9 cellular contexts compared by ENCODE assay signal in genomic region chr1:231395051-231395995, GRCh38. TPM values are rescaled to one million over a fixed set of nuclear protein-coding genes. Genes with fewer than 3 reads are reported as not detected.
DNase-seq lines count a peak whose midpoint lies in the region; ATAC-seq and TF ChIP-seq lines count a peak whose summit lies in the region.
"Had no signal": no experiment of that assay in that cellular context is flagged by ENCODE, and none has a peak within 500 bp of the region (broad histone marks: within the 10 kb centered on the region; RNA-seq: fewer than 3 reads in every experiment).

No MANE protein-coding gene starts in this region.

- no peak for TF ChIP-seq POLR2A in esophagus muscularis mucosa (IDR thresholded peaks at IDR 0.05; ENCODE audit: low read depth)

- H3K27me3 ChIP-seq in BLaER1 treated with 17β-estradiol and CSF1 and Interleukin-3, amounts not matched to agents 10 nM and 100 nM: no peaks in the 10 kb centered on the region
- H3K27me3 ChIP-seq in esophagus muscularis mucosa (no peaks in the 10 kb centered on the region), neutrophil (no peaks in the 10 kb centered on the region), MM.1S (replicated peaks; ENCODE audit: insufficient read depth, low read length) (no peaks in the 10 kb centered on the region)
- H3K27me3 ChIP-seq: Peyer's patch had no signal

- intact Hi-C loops in esophagus muscularis mucosa (cut with DNase I): no loop called here
- intact Hi-C loops in activated T-helper 1 cell treated with anti-CD3 and anti-CD28 coated beads, Interleukin-12 subunit alpha, Interleukin-12 subunit beta, Interleukin-2, Interleukin-4 antibody, amounts not matched to agents 30 ng/mL and 10 ng/mL and 1 ng/mL, durations not matched to agents 14 hours and 24 hours and 36 hours (cut with micrococcal nuclease): no loop called here

- H3K36me3 Mint-ChIP-seq in activated T-helper 1 cell treated with anti-CD3 and anti-CD28 coated beads, Interleukin-12 subunit alpha, Interleukin-12 subunit beta, Interleukin-2, Interleukin-4 antibody, amounts not matched to agents 30 ng/mL and 10 ng/mL and 1 ng/mL, durations not matched to agents 14 hours and 24 hours and 36 hours (ENCODE audit: low read depth): peaks cover 16% of the 10 kb centered on the region

- peak overlapping the region in 4 of 11 experiments; percentile 7 to 53 (median 38); a peak in 5 of 22 replicates for H3K27ac ChIP-seq in BLaER1 treated with 17β-estradiol and CSF1 and Interleukin-3, amounts not matched to agents 10 nM and 100 nM
- peak overlapping the region; percentile 58 to 77 (median 62) for H3K27ac ChIP-seq in esophagus muscularis mucosa (replicated peaks in 1 of 4)
- peak overlapping the region; percentile 42 for H3K27ac ChIP-seq in neutrophil
- no peak overlapping the region for H3K27ac ChIP-seq in MM.1S (ENCODE audit: low read length)

- H3K9me3 ChIP-seq in BLaER1 treated with 17β-estradiol and CSF1 and Interleukin-3, amounts not matched to agents 10 nM and 100 nM (replicated peaks in 1 of 11): 0 out of 22 replicates have a peak, but pooled peaks cover 0 to 8% (median 0%) of the 10 kb centered on the region in 11 experiments
- H3K9me3 ChIP-seq in esophagus muscularis mucosa (no peaks in the 10 kb centered on the region), neutrophil (no peaks in the 10 kb centered on the region), MM.1S (replicated peaks; ENCODE audit: insufficient read depth, low read length) (no peaks in the 10 kb centered on the region)
- H3K9me3 ChIP-seq: Peyer's patch had no signal

- H3K4me3 ChIP-seq in BLaER1 treated with 17β-estradiol and CSF1 and Interleukin-3, amounts not matched to agents 10 nM and 100 nM: no peak overlapping the region
- no peak overlapping the region for H3K4me3 ChIP-seq in esophagus muscularis mucosa
- no peak overlapping the region for H3K4me3 ChIP-seq in neutrophil (ENCODE audit: low read depth in 1 of 2, low read length in 1 of 2)
- no peak overlapping the region for H3K4me3 ChIP-seq in MM.1S (ENCODE audit: low read length)
- H3K4me3 ChIP-seq: Peyer's patch had no signal

- WGBS in esophagus muscularis mucosa: 33% methylated on average over 10 of the region's 10 CpGs

- no peak overlapping the region for H3K4me3 Mint-ChIP-seq in activated T-helper 1 cell treated with anti-CD3 and anti-CD28 coated beads, Interleukin-12 subunit alpha, Interleukin-12 subunit beta, Interleukin-2, Interleukin-4 antibody, amounts not matched to agents 30 ng/mL and 10 ng/mL and 1 ng/mL, durations not matched to agents 14 hours and 24 hours and 36 hours

- H3K9ac ChIP-seq in BLaER1 treated with 17β-estradiol and CSF1 and Interleukin-3, amounts not matched to agents 10 nM and 100 nM: peak overlapping the region in 3 of 11 experiments; percentile 14 to 54 (median 41); a peak in 2 of 22 replicates
- H3K9ac ChIP-seq in MM.1S (ENCODE audit: low read length): no peak overlapping the region

- no peaks in the 10 kb centered on the region for H3K9me2 ChIP-seq in MM.1S (replicated peaks; ENCODE audit: insufficient read depth, low read length)

- H2AFZ ChIP-seq in MM.1S (ENCODE audit: low read length): no peak overlapping the region

- H3K27me3 Mint-ChIP-seq in activated T-helper 1 cell treated with anti-CD3 and anti-CD28 coated beads, Interleukin-12 subunit alpha, Interleukin-12 subunit beta, Interleukin-2, Interleukin-4 antibody, amounts not matched to agents 30 ng/mL and 10 ng/mL and 1 ng/mL, durations not matched to agents 14 hours and 24 hours and 36 hours (ENCODE audit: insufficient read depth): no peaks in the 10 kb centered on the region

- DNase-seq in OCI-M1 (lab: John Stamatoyannopoulos, UW): peak; percentile 64
- no peak for DNase-seq in esophagus muscularis mucosa (ENCODE audit: extremely low spot score)
- no peak for DNase-seq in MM.1S
- no peak for DNase-seq in SKM-1 (lab: John Stamatoyannopoulos, UW; ENCODE audit: unreplicated experiment)
- DNase-seq in activated T-helper 1 cell treated with anti-CD3 and anti-CD28 coated beads, Interleukin-12 subunit alpha, Interleukin-12 subunit beta, Interleukin-2, Interleukin-4 antibody, amounts not matched to agents 30 ng/mL and 10 ng/mL and 1 ng/mL, durations not matched to agents 14 hours and 24 hours and 36 hours (ENCODE audit: low spot score): no peak

- no peak overlapping the region for H3K27ac Mint-ChIP-seq in activated T-helper 1 cell treated with anti-CD3 and anti-CD28 coated beads, Interleukin-12 subunit alpha, Interleukin-12 subunit beta, Interleukin-2, Interleukin-4 antibody, amounts not matched to agents 30 ng/mL and 10 ng/mL and 1 ng/mL, durations not matched to agents 14 hours and 24 hours and 36 hours

- H3K4me1 ChIP-seq in BLaER1 treated with 17β-estradiol and CSF1 and Interleukin-3, amounts not matched to agents 10 nM and 100 nM: peaks cover 14 to 64% (median 26%) of the 10 kb centered on the region in 10 experiments
- H3K4me1 ChIP-seq in esophagus muscularis mucosa: peaks cover 55 to 79% (median 69%) of the 10 kb centered on the region in 4 donors
- peaks cover 17 to 28% of the 10 kb centered on the region in 2 experiments for H3K4me1 ChIP-seq in neutrophil (ENCODE audit: control insufficient read depth in 1 of 2, insufficient read depth in 1 of 2, low read depth in 1 of 2, low read length in 1 of 2)
- no peaks in the 10 kb centered on the region for H3K4me1 ChIP-seq in MM.1S (ENCODE audit: low read length)

- peak overlapping the region; percentile 10 to 76 (median 29); a peak in 20 of 22 replicates for H3K4me2 ChIP-seq in BLaER1 treated with 17β-estradiol and CSF1 and Interleukin-3, amounts not matched to agents 10 nM and 100 nM
- H3K4me2 ChIP-seq in MM.1S (ENCODE audit: low read depth, low read length): no peak overlapping the region

- H3K36me3 ChIP-seq in BLaER1 treated with 17β-estradiol and CSF1 and Interleukin-3, amounts not matched to agents 10 nM and 100 nM: peaks cover 0 to 67% (median 48%) of the 10 kb centered on the region in 11 experiments; a peak in 18 of 22 replicates
- H3K36me3 ChIP-seq in esophagus muscularis mucosa (no peaks in the 10 kb centered on the region), neutrophil (peaks cover 5% of the 10 kb centered on the region), MM.1S (replicated peaks; ENCODE audit: insufficient read depth, low read length) (no peaks in the 10 kb centered on the region)
- H3K36me3 ChIP-seq: Peyer's patch had no signal

- TF ChIP-seq EP300 in esophagus muscularis mucosa (IDR thresholded peaks at IDR 0.05): no peak

- H3K4me1 Mint-ChIP-seq in activated T-helper 1 cell treated with anti-CD3 and anti-CD28 coated beads, Interleukin-12 subunit alpha, Interleukin-12 subunit beta, Interleukin-2, Interleukin-4 antibody, amounts not matched to agents 30 ng/mL and 10 ng/mL and 1 ng/mL, durations not matched to agents 14 hours and 24 hours and 36 hours (ENCODE audit: low read depth): peaks cover 48% of the 10 kb centered on the region

- peaks cover 69% of the 10 kb centered on the region for H3K79me2 ChIP-seq in MM.1S (ENCODE audit: low read length)

- H3F3A ChIP-seq in MM.1S (ENCODE audit: insufficient read depth, low read length): no peaks in the 10 kb centered on the region

- no peaks in the 10 kb centered on the region for H3K9me3 Mint-ChIP-seq in activated T-helper 1 cell treated with anti-CD3 and anti-CD28 coated beads, Interleukin-12 subunit alpha, Interleukin-12 subunit beta, Interleukin-2, Interleukin-4 antibody, amounts not matched to agents 30 ng/mL and 10 ng/mL and 1 ng/mL, durations not matched to agents 14 hours and 24 hours and 36 hours

- TF ChIP-seq CTCF in esophagus muscularis mucosa (IDR thresholded peaks at IDR 0.05) (no peak), neutrophil (IDR thresholded peaks at IDR 0.05) (no peak), MM.1S (IDR thresholded peaks at IDR 0.05; ENCODE audit: low read length) (no peak)

- no peak for ATAC-seq in HG02623 (IDR thresholded peaks at IDR 0.05; ENCODE audit: unreplicated experiment)

- peaks cover 62 to 98% (median 88%) of the 10 kb centered on the region in 11 experiments for H4K20me1 ChIP-seq in BLaER1 treated with 17β-estradiol and CSF1 and Interleukin-3, amounts not matched to agents 10 nM and 100 nM
- no peaks in the 10 kb centered on the region for H4K20me1 ChIP-seq in MM.1S (ENCODE audit: insufficient read depth, low read length)

RNA-seq across cellular contexts. Expression of gene EGLN1, which starts 26.8 kb away (rescaled TPM):
- total RNA-seq in esophagus muscularis mucosa: 10 to 100 TPM; 43.9 to 79.9 (median 58.7) TPM
- 17.1 and 17.8 TPM in 2 replicates for total RNA-seq in activated T-helper 1 cell treated with anti-CD3 and anti-CD28 coated beads, Interleukin-12 subunit alpha, Interleukin-12 subunit beta, Interleukin-2, Interleukin-4 antibody, amounts not matched to agents 30 ng/mL and 10 ng/mL and 1 ng/mL, durations not matched to agents 14 hours and 24 hours and 36 hours

RNA-seq across cellular contexts. Expression of gene SPRTN, which starts 57.2 kb away (rescaled TPM):
- total RNA-seq in esophagus muscularis mucosa: 10 to 100 TPM; 11.9 to 23.7 (median 15.0) TPM
- total RNA-seq in activated T-helper 1 cell treated with anti-CD3 and anti-CD28 coated beads, Interleukin-12 subunit alpha, Interleukin-12 subunit beta, Interleukin-2, Interleukin-4 antibody, amounts not matched to agents 30 ng/mL and 10 ng/mL and 1 ng/mL, durations not matched to agents 14 hours and 24 hours and 36 hours: 13.5 and 14.5 TPM in 2 replicates

RNA-seq across cellular contexts. Expression of gene EXOC8, which starts 57.7 kb away (rescaled TPM):
- total RNA-seq in esophagus muscularis mucosa: 10 to 100 TPM; 13.0 to 15.4 (median 14.3) TPM
- 14.4 and 15.6 TPM in 2 replicates for total RNA-seq in activated T-helper 1 cell treated with anti-CD3 and anti-CD28 coated beads, Interleukin-12 subunit alpha, Interleukin-12 subunit beta, Interleukin-2, Interleukin-4 antibody, amounts not matched to agents 30 ng/mL and 10 ng/mL and 1 ng/mL, durations not matched to agents 14 hours and 24 hours and 36 hours
